Comparison of ENCODE assay signal across 18 cellular contexts in the genomic region with DNA sequence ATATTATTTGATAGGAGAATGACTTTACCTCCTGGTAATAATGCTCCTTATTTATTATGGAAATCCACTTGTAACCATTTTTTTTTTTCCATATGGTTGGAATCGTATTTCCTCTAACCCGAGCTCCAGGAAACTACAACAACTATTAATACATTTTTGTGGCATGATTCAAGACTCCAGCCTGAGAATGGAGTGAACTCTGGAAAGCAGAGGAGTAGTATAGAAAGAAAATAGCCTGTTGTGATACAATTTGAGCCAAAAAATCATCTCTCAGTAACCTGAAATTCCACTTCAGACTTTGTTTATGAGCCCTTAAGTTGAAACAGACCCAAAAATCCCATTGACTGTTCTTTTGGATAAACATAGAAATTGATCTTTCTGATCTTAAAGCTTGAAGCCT.
A peak's percentile ranks its signal among the peaks of the same experiment; 100 is the strongest.
DNase-seq lines count a peak whose midpoint lies in the region; ATAC-seq, FAIRE-seq and TF ChIP-seq lines count a peak whose summit lies in the region.
"Had no signal": no experiment of that assay in that cellular context is flagged by ENCODE, and none has a peak within 500 bp of the region (broad histone marks: within the 10 kb centered on the region; RNA-seq: fewer than 3 reads in every experiment).

No MANE protein-coding gene starts in this region.

- no peaks in the 10 kb centered on the region for H3K9me2 ChIP-seq in PC-3 (replicated peaks; ENCODE audit: low read length)

- no peaks in the 10 kb centered on the region for H3K27me3 ChIP-seq in PC-3 (ENCODE audit: low read length)
- H3K27me3 ChIP-seq in endothelial cell of umbilical vein (ENCODE audit: control insufficient read depth in 2 of 2, insufficient read depth in 2 of 2, low read length in 2 of 2): no peaks in the 10 kb centered on the region
- H3K27me3 ChIP-seq: BLaER1 treated with 17β-estradiol and CSF1 and Interleukin-3, amounts not matched to agents 10 nM and 100 nM; Peyer's patch; SJSA1 had no signal

- POLR2A ChIA-PET in PC-3 (lab: Charles Lee; ENCODE audit: unreplicated experiment): no interaction called here
- POLR2A ChIA-PET in endothelial cell of umbilical vein (lab: Charles Lee): no interaction called here

- no peak overlapping the region for H3K4me2 ChIP-seq in PC-3 (ENCODE audit: low read length)
- peak overlapping the region; percentile 41 for H3K4me2 ChIP-seq in endothelial cell of umbilical vein (ENCODE audit: insufficient read depth, low read length)
- H3K4me2 ChIP-seq: A549; BLaER1 treated with 17β-estradiol and CSF1 and Interleukin-3, amounts not matched to agents 10 nM and 100 nM had no signal

- peak; percentile 8 for DNase-seq in HPDE6-E6E7 (ENCODE audit: extremely low spot score)
- DNase-seq in PC-3: peak; percentile 7
- DNase-seq in endothelial cell of umbilical vein (ENCODE audit: low read depth, low spot score): peak; percentile 90
- DNase-seq in pulmonary artery endothelial cell (ENCODE audit: low read depth, low spot score): peak; percentile 35
- DNase-seq in stimulated activated CD4-positive, alpha-beta T cell treated with anti-CD3 and anti-CD28 coated beads, Interleukin-2, amount 100 ng/mL, for 24 hours: no peak
- no peak for DNase-seq in T-helper 9 cell
- no peak for DNase-seq in frontal cortex (ENCODE audit: low spot score in 2 of 2)
- DNase-seq: CD8-positive, alpha-beta memory T cell; KG1; MV-4-11; NCI-H1694 treated with DMSO at 0.1 percent for 48 hours; NCI-H2107; NCI-H526; Peyer's patch had no signal

- no peaks in the 10 kb centered on the region for H3K36me3 ChIP-seq in PC-3 (ENCODE audit: low read depth, low read length)
- H3K36me3 ChIP-seq in endothelial cell of umbilical vein (ENCODE audit: control insufficient read depth in 2 of 2, extremely low read depth in 1 of 2, insufficient read depth in 2 of 2, low read length in 2 of 2): no peaks in the 10 kb centered on the region
- H3K36me3 ChIP-seq: BLaER1 treated with 17β-estradiol and CSF1 and Interleukin-3, amounts not matched to agents 10 nM and 100 nM; Peyer's patch; SJSA1 had no signal

- H3K27ac ChIP-seq in PC-3 (ENCODE audit: low read length) (no peak overlapping the region), endothelial cell of umbilical vein (ENCODE audit: insufficient read depth, low read depth, low read length) (peak overlapping the region; percentile 70)
- H3K27ac ChIP-seq: A549; BLaER1 treated with 17β-estradiol and CSF1 and Interleukin-3, amounts not matched to agents 10 nM and 100 nM; Peyer's patch; SJSA1 had no signal

- dilution Hi-C loops in endothelial cell of umbilical vein (cut with MboI; ENCODE audit: extremely low pct_ligation_motif_present, low sequenced_read_pairs): no loop called here

- H3K79me2 ChIP-seq in PC-3 (ENCODE audit: low read length) (no peaks in the 10 kb centered on the region), endothelial cell of umbilical vein (ENCODE audit: control insufficient read depth, insufficient read depth, low read length) (no peaks in the 10 kb centered on the region)

- BruUV-seq in PC-3 (replicated peaks; lab: Mats Ljungman, UMichigan) (no TSS peak), endothelial cell of umbilical vein (replicated peaks; lab: Mats Ljungman, UMichigan) (TSS peak; percentile 45)

- no peak for TF ChIP-seq POLR2A in endothelial cell of umbilical vein (IDR thresholded peaks at IDR 0.05; ENCODE audit: low read depth, low read length)

- intact Hi-C loops in PC-3 (cut with micrococcal nuclease) (no loop called here), endothelial cell of umbilical vein (cut with micrococcal nuclease) (loop anchor here (1.0 to 2.0 kb wide), 2 partner anchors 173 to 213 kb away; no protein-coding TSS in a partner anchor)

- no peaks in the 10 kb centered on the region for H4K20me1 ChIP-seq in PC-3 (ENCODE audit: low read length)
- no peaks in the 10 kb centered on the region for H4K20me1 ChIP-seq in endothelial cell of umbilical vein (replicated peaks; ENCODE audit: control insufficient read depth, extremely low read depth, insufficient read depth, low read length)
- H4K20me1 ChIP-seq: BLaER1 treated with 17β-estradiol and CSF1 and Interleukin-3, amounts not matched to agents 10 nM and 100 nM had no signal

- H3K9me1 ChIP-seq in endothelial cell of umbilical vein (replicated peaks; ENCODE audit: control insufficient read depth, extremely low read depth, insufficient read depth, low read length): no peaks in the 10 kb centered on the region

- H3K9me3 ChIP-seq in PC-3 (ENCODE audit: low read length) (no peaks in the 10 kb centered on the region), endothelial cell of umbilical vein (replicated peaks; ENCODE audit: control insufficient read depth, insufficient read depth, low read length) (no peaks in the 10 kb centered on the region)
- H3K9me3 ChIP-seq: A549, SJSA1 had no signal

- H3K4me1 ChIP-seq in PC-3 (ENCODE audit: insufficient read depth, low read length) (no peaks in the 10 kb centered on the region), endothelial cell of umbilical vein (ENCODE audit: control insufficient read depth, extremely low read depth, insufficient read depth, low read length) (peaks cover 11% of the 10 kb centered on the region)
- H3K4me1 ChIP-seq: A549; BLaER1 treated with 17β-estradiol and CSF1 and Interleukin-3, amounts not matched to agents 10 nM and 100 nM; Peyer's patch; SJSA1 had no signal

- H3K4me3 ChIP-seq in PC-3 (ENCODE audit: low read length): no peak overlapping the region
- H3K4me3 ChIP-seq in endothelial cell of umbilical vein (replicated peaks in 1 of 3; ENCODE audit: insufficient read depth in 1 of 3, low read depth in 1 of 3, low read length in 3 of 3): no peak overlapping the region
- H3K4me3 ChIP-seq: A549; BLaER1 treated with 17β-estradiol and CSF1 and Interleukin-3, amounts not matched to agents 10 nM and 100 nM; Peyer's patch; SJSA1 had no signal

- no peaks in the 10 kb centered on the region for H3F3A ChIP-seq in PC-3 (ENCODE audit: low read length, unreplicated experiment)

- H3K9ac ChIP-seq in PC-3 (ENCODE audit: low read length) (no peak overlapping the region), endothelial cell of umbilical vein (replicated peaks; ENCODE audit: extremely low read depth, insufficient read depth, low read length) (peak overlapping the region; percentile 30)
- H3K9ac ChIP-seq: BLaER1 treated with 17β-estradiol and CSF1 and Interleukin-3, amounts not matched to agents 10 nM and 100 nM had no signal

- ATAC-seq in PC-3: peak; percentile 50; the same call in 1 of the 2 replicates
- ATAC-seq: A549 had no signal

- H2AFZ ChIP-seq in PC-3 (ENCODE audit: low read length) (no peak overlapping the region), endothelial cell of umbilical vein (ENCODE audit: low read depth, low read length) (peak overlapping the region; percentile 35)

- CTCF ChIA-PET in PC-3 (lab: Charles Lee): no interaction called here
- CTCF ChIA-PET in endothelial cell of umbilical vein (lab: Charles Lee): interaction anchor here (1.0 to 1.3 kb wide), 2 partner anchors 10 to 274 kb away, joined by 3 read pairs; no protein-coding TSS in a partner anchor

- TF ChIP-seq CTCF in PC-3 (conservative IDR thresholded peaks at IDR 0.05; ENCODE audit: low read depth, low read length) (no peak), endothelial cell of umbilical vein (IDR thresholded peaks at IDR 0.05; ENCODE audit: extremely low read depth in 1 of 2, insufficient read depth in 1 of 2, low read depth in 1 of 2, low read length in 2 of 2) (no peak)

- FAIRE-seq in endothelial cell of umbilical vein (lab: Jason Lieb, UNC) (peak; percentile 80), frontal cortex (lab: Jason Lieb, UNC) (no peak)
- FAIRE-seq: A549, H1 had no signal

TF ChIP-seq in endothelial cell of umbilical vein, 7 proteins besides CTCF, POLR2A, EP300 and RAD21:
- TF ChIP-seq EZH2 (IDR thresholded peaks at IDR 0.05; ENCODE audit: borderline replicate concordance, low read depth, low read length, severe bottlenecking) (no peak), JUN (IDR thresholded peaks at IDR 0.05; ENCODE audit: borderline replicate concordance, insufficient read depth, insufficient read length, low read depth) (peak; percentile 43), FOS (IDR thresholded peaks at IDR 0.05; ENCODE audit: borderline replicate concordance, insufficient read depth, low read length) (peak; percentile 47), MYC (IDR thresholded peaks at IDR 0.05; ENCODE audit: low read depth, low read length) (no peak), POLR2AphosphoS5 (IDR thresholded peaks at IDR 0.05; ENCODE audit: insufficient read depth, low read depth, low read length) (no peak), GATA2 (IDR thresholded peaks at IDR 0.05; ENCODE audit: insufficient read depth, insufficient read length, low read depth, low read length) (no peak)
- TF ChIP-seq, protein P1, sequence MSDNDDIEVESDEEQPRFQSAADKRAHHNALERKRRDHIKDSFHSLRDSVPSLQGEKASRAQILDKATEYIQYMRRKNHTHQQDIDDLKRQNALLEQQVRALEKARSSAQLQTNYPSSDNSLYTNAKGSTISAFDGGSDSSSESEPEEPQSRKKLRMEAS (IDR thresholded peaks at IDR 0.05; ENCODE audit: insufficient read depth, insufficient read length): no peak

Comparison
In these comparisons a context has a peak if more than half of its experiments do, and no peak if none do; other contexts are left out.
1. DNase-seq: peak in HPDE6-E6E7 (single experiment), PC-3 (single experiment), endothelial cell of umbilical vein (single experiment) and pulmonary artery endothelial cell (single experiment); none in stimulated activated CD4-positive, alpha-beta T cell treated with anti-CD3 and anti-CD28 coated beads, Interleukin-2, amount 100 ng/mL, for 24 hours (0 of 2), T-helper 9 cell (single experiment) and frontal cortex (0 of 2).